Comparison of ENCODE assay signal across 13 cellular contexts in the genomic region with DNA sequence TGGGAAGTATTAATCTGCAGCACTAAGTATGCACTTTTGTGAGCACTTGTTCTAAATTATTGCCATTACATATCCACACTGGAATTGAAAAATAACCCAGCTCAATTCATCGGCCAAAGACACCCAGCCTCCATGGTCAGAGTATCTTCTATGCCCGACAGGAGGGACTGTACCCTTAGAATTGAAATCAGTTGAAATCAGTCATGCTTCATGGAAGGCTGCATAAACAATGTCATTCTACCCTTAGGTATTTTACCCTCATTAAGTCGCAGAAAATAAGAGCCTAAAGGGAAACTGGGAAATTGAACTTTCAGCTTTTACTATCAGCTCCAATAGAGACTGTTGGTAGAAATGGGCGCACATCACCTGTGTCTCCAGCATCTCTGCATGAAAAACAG. TPM values are rescaled to one million over a fixed set of nuclear protein-coding genes. Genes with fewer than 3 reads are reported as not detected.
DNase-seq lines count a peak whose midpoint lies in the region; ATAC-seq and TF ChIP-seq lines count a peak whose summit lies in the region.
"Had no signal": no experiment of that assay in that cellular context is flagged by ENCODE, and none has a peak within 500 bp of the region (broad histone marks: within the 10 kb centered on the region; RNA-seq: fewer than 3 reads in every experiment).

No MANE protein-coding gene starts in this region.

- TF ChIP-seq CTCF in left ventricle myocardium inferior (IDR thresholded peaks at IDR 0.05; ENCODE audit: borderline replicate concordance) (no peak), stomach (IDR thresholded peaks at IDR 0.05) (no peak)

- intact Hi-C loops in left ventricle myocardium inferior (cut with micrococcal nuclease) = no loop called here
- intact Hi-C loops in left cardiac atrium (cut with DNase I) = no loop called here
- intact Hi-C loops in dendritic cell treated with granulocyte-macrophage colony-stimulating factor and Interleukin-4, amounts not matched to agents 40 ng/mL and 50 ng/mL, for 4 days (cut with micrococcal nuclease) = no loop called here
- intact Hi-C loops in stomach (cut with DNase I; ENCODE audit: low total_unique reads) = no loop called here

- peak overlapping the region; percentile 28 for H3K27ac Mint-ChIP-seq in dendritic cell treated with granulocyte-macrophage colony-stimulating factor and Interleukin-4, amounts not matched to agents 40 ng/mL and 50 ng/mL, for 4 days
- H3K27ac Mint-ChIP-seq: activated T-helper 2 cell treated with anti-CD3 and anti-CD28 coated beads, Interferon-gamma antibody, Interleukin-2, Interleukin-4, amounts not matched to agents 10 μg/mL and 5 μg/mL and 100 μg/mL, durations not matched to agents 14 hours and 24 hours and 36 hours had no signal

- H3K27ac ChIP-seq in left ventricle myocardium inferior (replicated peaks) = peak overlapping the region; percentile 41
- peak overlapping the region; percentile 30 for H3K27ac ChIP-seq in subcutaneous abdominal adipose tissue (ENCODE audit: low read depth, low read length)
- H3K27ac ChIP-seq in stomach = peak overlapping the region in 1 of 5 donors; percentile 18

- H3K4me3 ChIP-seq in left ventricle myocardium inferior (no peak overlapping the region), subcutaneous abdominal adipose tissue (ENCODE audit: low read depth in 1 of 5, low read length in 5 of 5) (no peak overlapping the region), stomach (no peak overlapping the region)

- H3K4me1 Mint-ChIP-seq in dendritic cell treated with granulocyte-macrophage colony-stimulating factor and Interleukin-4, amounts not matched to agents 40 ng/mL and 50 ng/mL, for 4 days (ENCODE audit: low read depth) = peaks cover 35% of the 10 kb centered on the region

- H3K27me3 ChIP-seq in left ventricle myocardium inferior (ENCODE audit: low read depth) (no peaks in the 10 kb centered on the region), subcutaneous abdominal adipose tissue (ENCODE audit: control insufficient read depth in 5 of 5, insufficient read depth in 4 of 5, low read length in 5 of 5) (no peaks in the 10 kb centered on the region), stomach (no peaks in the 10 kb centered on the region)

- DNase-seq in left ventricle myocardium inferior = no peak
- DNase-seq in left cardiac atrium = no peak
- DNase-seq in stomach = no peak
- DNase-seq in putamen (ENCODE audit: low spot score) = no peak
- DNase-seq in 8988T = no peak
- DNase-seq: nucleus accumbens; SHP77; stimulated activated CD4-positive, alpha-beta T cell treated with anti-CD3 and anti-CD28 coated beads, Interleukin-4, amount 100 ng/mL, for 1 hour had no signal

- H3K36me3 Mint-ChIP-seq in dendritic cell treated with granulocyte-macrophage colony-stimulating factor and Interleukin-4, amounts not matched to agents 40 ng/mL and 50 ng/mL, for 4 days (ENCODE audit: low read depth) = no peaks in the 10 kb centered on the region

- H3K4me3 Mint-ChIP-seq in dendritic cell treated with granulocyte-macrophage colony-stimulating factor and Interleukin-4, amounts not matched to agents 40 ng/mL and 50 ng/mL, for 4 days = no peak overlapping the region
- H3K4me3 Mint-ChIP-seq: H9 had no signal

- no peak for TF ChIP-seq POLR2A in stomach (IDR thresholded peaks at IDR 0.05)

- TF ChIP-seq EP300 in stomach (IDR thresholded peaks at IDR 0.05) = no peak

- ATAC-seq in left cardiac atrium (no peak), HG03039 (IDR thresholded peaks at IDR 0.05; ENCODE audit: unreplicated experiment) (peak; percentile 24)

- H3K9ac ChIP-seq in subcutaneous abdominal adipose tissue (ENCODE audit: low read length in 5 of 5) = no peak overlapping the region

- H3K9me3 Mint-ChIP-seq in dendritic cell treated with granulocyte-macrophage colony-stimulating factor and Interleukin-4, amounts not matched to agents 40 ng/mL and 50 ng/mL, for 4 days = no peaks in the 10 kb centered on the region
- H3K9me3 Mint-ChIP-seq: activated T-helper 2 cell treated with anti-CD3 and anti-CD28 coated beads, Interferon-gamma antibody, Interleukin-2, Interleukin-4, amounts not matched to agents 10 μg/mL and 5 μg/mL and 100 μg/mL, durations not matched to agents 14 hours and 24 hours and 36 hours; H9 had no signal

- no peaks in the 10 kb centered on the region for H3K27me3 Mint-ChIP-seq in dendritic cell treated with granulocyte-macrophage colony-stimulating factor and Interleukin-4, amounts not matched to agents 40 ng/mL and 50 ng/mL, for 4 days

- H3K36me3 ChIP-seq in left ventricle myocardium inferior (no peaks in the 10 kb centered on the region), subcutaneous abdominal adipose tissue (ENCODE audit: control insufficient read depth in 5 of 5, insufficient read depth in 5 of 5, low read length in 5 of 5) (peaks cover 0 to 2% (median 0%) of the 10 kb centered on the region in 5 donors), stomach (no peaks in the 10 kb centered on the region)

- H3K4me1 ChIP-seq in left ventricle myocardium inferior (peaks cover 44% of the 10 kb centered on the region), subcutaneous abdominal adipose tissue (ENCODE audit: control insufficient read depth in 5 of 5, insufficient read depth in 5 of 5, low read length in 5 of 5) (peaks cover 0 to 32% (median 21%) of the 10 kb centered on the region in 5 donors), stomach (peaks cover 9 to 36% (median 21%) of the 10 kb centered on the region in 4 donors)

- H3K9me3 ChIP-seq in left ventricle myocardium inferior (replicated peaks) (no peaks in the 10 kb centered on the region), subcutaneous abdominal adipose tissue (ENCODE audit: control insufficient read depth in 5 of 5, low read length in 5 of 5) (no peaks in the 10 kb centered on the region), stomach (no peaks in the 10 kb centered on the region)

- 77 to 89% (median 84%) methylated on average over 4 of the region's 4 CpGs for WGBS in stomach, 5 donors

RNA-seq across cellular contexts. Expression of gene RAMACL, which starts 2.9 kb away (rescaled TPM):
- 0.77 TPM for total RNA-seq in left ventricle myocardium inferior
- 1 to 10 TPM in 1 of 2 donors, under 1 TPM in 1; 0.71 to 1.6 TPM for total RNA-seq in left cardiac atrium
- total RNA-seq in stomach = 1 to 10 TPM in 3 of 5 donors, not detected in 2; 3.5 to 9.0 (median 5.5) TPM
- under 1 TPM in 2 of 3 donors, not detected in 1; 0.25 to 0.46 TPM for polyA plus RNA-seq in stomach
- total RNA-seq: activated T-helper 2 cell treated with anti-CD3 and anti-CD28 coated beads, Interferon-gamma antibody, Interleukin-2, Interleukin-4, amounts not matched to agents 10 μg/mL and 5 μg/mL and 100 μg/mL, durations not matched to agents 14 hours and 24 hours and 36 hours had no signal

RNA-seq across cellular contexts. Expression of gene RPS6KA2, which starts 37.7 kb away (rescaled TPM):
- total RNA-seq in left ventricle myocardium inferior = 77.2 TPM
- 10 to 100 TPM; 59.6 to 95.7 TPM for total RNA-seq in left cardiac atrium
- total RNA-seq in stomach = 100 to 1,000 TPM in 1 of 5 donors, 10 to 100 TPM in 4; 35.1 to 150 (median 85.2) TPM
- 10 to 100 TPM; 10.9 to 60.2 (median 58.0) TPM for polyA plus RNA-seq in stomach
